Comparison of ENCODE assay signal across 8 cellular contexts in genomic region chr1:155277070-155277895, GRCh38. TPM values are rescaled to one million over a fixed set of nuclear protein-coding genes. Genes with fewer than 3 reads are reported as not detected.
DNase-seq lines count a peak whose midpoint lies in the region; ATAC-seq and TF ChIP-seq lines count a peak whose summit lies in the region.

HCN3 (plus strand) TSS chr1:155277463; CDS start chr1:155277591, 128 bp downstream.

- peak within 1 kb of the TSS; percentile 64 to 73 (median 68) for H3K4me3 ChIP-seq in right lobe of liver

- H3K4me1 ChIP-seq in right lobe of liver, result peaks cover 0 to 4% (median 2%) of the 10 kb centered on the region in 4 donors

- no peak within 1 kb of the TSS for H3K27ac ChIP-seq in right lobe of liver

- peak; percentile 67 to 90 (median 87) for TF ChIP-seq CTCF in right lobe of liver (IDR thresholded peaks at IDR 0.05)

- ATAC-seq in GM19438 (IDR thresholded peaks at IDR 0.05; ENCODE audit: low read depth, unreplicated experiment) (peak; percentile 53), HG03571 (IDR thresholded peaks at IDR 0.05; ENCODE audit: unreplicated experiment) (peak; percentile 42), right lobe of liver (peak; percentile 85 to 90 (median 89))

- no peaks in the 10 kb centered on the region for H3K36me3 ChIP-seq in right lobe of liver

- no peaks in the 10 kb centered on the region for H3K9me3 ChIP-seq in right lobe of liver

- peak; percentile 42 to 94 (median 90) for DNase-seq in C1 segment of cervical spinal cord (lab: John Stamatoyannopoulos, UW)
- peak; percentile 96 for DNase-seq in NCI-H748 treated with DMSO at 0.1 percent for 48 hours (lab: John Stamatoyannopoulos, UW)
- peak; percentile 87 to 95 for DNase-seq in activated CD4-positive, alpha-beta T cell treated with anti-CD3 and anti-CD28 coated beads, Interleukin-2, amount 50 U/mL, for 24 hours (ENCODE audit: low read depth in 1 of 2, low spot score in 1 of 2)
- peak; percentile 89 to 97 for DNase-seq in dermis microvascular lymphatic vessel endothelial cell (ENCODE audit: low read depth in 2 of 2)
- peak; percentile 99 for DNase-seq in right lobe of liver
- peak; percentile 95 for DNase-seq in stimulated activated CD4-positive, alpha-beta T cell treated with anti-CD3 and anti-CD28 coated beads, Interleukin-4, amount 100 ng/mL, for 1 hour

- no peaks in the 10 kb centered on the region for H3K27me3 ChIP-seq in right lobe of liver

- TF ChIP-seq POLR2A in right lobe of liver (IDR thresholded peaks at IDR 0.05), result no peak

- intact Hi-C loops in right lobe of liver (cut with DNase I), result loop anchor here (5.0 kb wide), 1 partner anchor 45 kb away; the partner anchor contains the start of gene RUSC1 (in 2 of the 2)

- WGBS in right lobe of liver (ENCODE audit: insufficient coverage, low coverage, low lambda C conversion rate, missing lambda C conversion rate), result 2% methylated on average over 13 of the region's 68 CpGs

RNA-seq across cellular contexts. Expression of gene HCN3, which starts in this region (rescaled TPM):
- total RNA-seq in dermis microvascular lymphatic vessel endothelial cell (0.38 and 0.51 TPM in 2 replicates), right lobe of liver (1 to 10 TPM in 4 of 6 experiments, under 1 TPM in 2; 0.56 to 1.6 (median 1.2) TPM)

Comparison
In these comparisons a context has a peak if more than half of its experiments do, and no peak if none do; other contexts are left out.
1. Peak in DNase-seq in dermis microvascular lymphatic vessel endothelial cell; RNA of the gene not detected or under 1 TPM.